Comparison of ENCODE assay signal across 9 cellular contexts in genomic region chr3:72274511-72275295, GRCh38.
DNase-seq lines count a peak whose midpoint lies in the region; ATAC-seq and TF ChIP-seq lines count a peak whose summit lies in the region.
"Had no signal": no experiment of that assay in that cellular context is flagged by ENCODE, and none has a peak within 500 bp of the region (broad histone marks: within the 10 kb centered on the region; RNA-seq: fewer than 3 reads in every experiment).

No MANE protein-coding gene starts in this region.

- H3K9ac ChIP-seq in subcutaneous abdominal adipose tissue (ENCODE audit: low read length in 5 of 5): no peak overlapping the region

- H3K9me3 ChIP-seq in heart left ventricle (no peaks in the 10 kb centered on the region), subcutaneous abdominal adipose tissue (ENCODE audit: control insufficient read depth in 5 of 5, low read length in 5 of 5) (peaks cover 0 to 6% (median 5%) of the 10 kb centered on the region in 5 donors)

- peak overlapping the region in 6 of 12 donors; percentile 2 to 35 (median 20) for H3K4me3 ChIP-seq in heart left ventricle
- peak overlapping the region in 4 of 5 donors; percentile 23 to 40 (median 25) for H3K4me3 ChIP-seq in subcutaneous abdominal adipose tissue (ENCODE audit: low read depth in 1 of 5, low read length in 5 of 5)

- DNase-seq in DMS153 (lab: John Stamatoyannopoulos, UW) (peak; percentile 25), HS-5 (ENCODE audit: low read depth) (peak; percentile 46), T1000 (lab: John Stamatoyannopoulos, UW) (peak; percentile 80), heart left ventricle (peak in 4 of 5 donors; percentile 24 to 54 (median 37)), NCI-H1930 (lab: John Stamatoyannopoulos, UW) (no peak)
- DNase-seq in stimulated activated CD4-positive, alpha-beta T cell treated with anti-CD3 and anti-CD28 coated beads, Interleukin-2, amount 100 ng/mL, for 24 hours: no peak
- DNase-seq: natural killer cell had no signal

- H3K27ac ChIP-seq in heart left ventricle: peak overlapping the region in 6 of 12 donors; percentile 1 to 47 (median 42)
- peak overlapping the region; percentile 58 for H3K27ac ChIP-seq in subcutaneous abdominal adipose tissue (ENCODE audit: low read depth, low read length)

- H3K36me3 ChIP-seq in heart left ventricle: no peaks in the 10 kb centered on the region
- H3K36me3 ChIP-seq in subcutaneous abdominal adipose tissue (ENCODE audit: control insufficient read depth in 5 of 5, insufficient read depth in 5 of 5, low read length in 5 of 5): no peaks in the 10 kb centered on the region

- no peak for TF ChIP-seq CTCF in heart left ventricle (IDR thresholded peaks at IDR 0.05)

- intact Hi-C loops in heart left ventricle (cut with DNase I): loop anchor here in 4 of 10 donors (5.0 to 10.0 kb wide), 4 partner anchors 33 to 173 kb away; partner anchors contain the start of gene RYBP (in 1 of the 4)

- WGBS in heart left ventricle, 4 donors: 28 to 39% (median 32%) methylated on average over 11 of the region's 11 CpGs

- H3K4me1 ChIP-seq in heart left ventricle (peaks cover 0 to 55% (median 35%) of the 10 kb centered on the region in 12 donors), subcutaneous abdominal adipose tissue (ENCODE audit: control insufficient read depth in 5 of 5, insufficient read depth in 5 of 5, low read length in 5 of 5) (peaks cover 21 to 59% (median 50%) of the 10 kb centered on the region in 5 donors)

- TF ChIP-seq POLR2A in heart left ventricle (IDR thresholded peaks at IDR 0.05): no peak

- ATAC-seq in heart left ventricle (peak in 3 of 4 donors; percentile 16 to 49 (median 42)), HG03457 (IDR thresholded peaks at IDR 0.05; ENCODE audit: unreplicated experiment) (no peak)

- H3K27me3 ChIP-seq in heart left ventricle: no peaks in the 10 kb centered on the region
- no peaks in the 10 kb centered on the region for H3K27me3 ChIP-seq in subcutaneous abdominal adipose tissue (ENCODE audit: control insufficient read depth in 5 of 5, insufficient read depth in 4 of 5, low read length in 5 of 5)

Comparison
In these comparisons a context has a peak if more than half of its experiments do, and no peak if none do; other contexts are left out.
1. DNase-seq: peak in DMS153 (single experiment), HS-5 (single experiment), T1000 (single experiment) and heart left ventricle (4 of 5); none in stimulated activated CD4-positive, alpha-beta T cell treated with anti-CD3 and anti-CD28 coated beads, Interleukin-2, amount 100 ng/mL, for 24 hours (0 of 2) and NCI-H1930 (0 of 2).